15 cellular contexts compared by ENCODE assay signal in genomic region chr17:6240001-6240400, GRCh38.
DNase-seq lines count a peak whose midpoint lies in the region; ATAC-seq and TF ChIP-seq lines count a peak whose summit lies in the region.
"Had no signal": no experiment of that assay in that cellular context is flagged by ENCODE, and none has a peak within 500 bp of the region (broad histone marks: within the 10 kb centered on the region; RNA-seq: fewer than 3 reads in every experiment).

No MANE protein-coding gene starts in this region.

- H3K9ac ChIP-seq in neural progenitor cell = no peak overlapping the region

- H3F3A ChIP-seq in neural progenitor cell (ENCODE audit: low read depth) = peaks cover 17% of the 10 kb centered on the region

- H3K27me3 ChIP-seq in right atrium auricular region = no peaks in the 10 kb centered on the region
- peaks cover 86% of the 10 kb centered on the region for H3K27me3 ChIP-seq in left ventricle myocardium inferior (ENCODE audit: low read depth)
- no peaks in the 10 kb centered on the region for H3K27me3 ChIP-seq in neural progenitor cell

- H3K27ac Mint-ChIP-seq in neural progenitor cell (peak overlapping the region; percentile 22), type B pancreatic cell (no peak overlapping the region)
- H3K27ac Mint-ChIP-seq in T-helper 2 cell treated with Interferon-gamma antibody and Interleukin-4, amounts not matched to agents 5 μg/mL and 100 μg/mL, for 36 hours = no peak overlapping the region
- H3K27ac Mint-ChIP-seq: CD14-positive monocyte; CD8-positive, alpha-beta T cell had no signal

- intact Hi-C loops in left ventricle myocardium inferior (cut with micrococcal nuclease) = no loop called here

- no peak overlapping the region for H2AFZ ChIP-seq in neural progenitor cell (replicated peaks)

- H3K79me2 ChIP-seq in neural progenitor cell (ENCODE audit: low read depth) = no peaks in the 10 kb centered on the region

- H3K4me1 ChIP-seq in right atrium auricular region (no peaks in the 10 kb centered on the region), left ventricle myocardium inferior (no peaks in the 10 kb centered on the region), neural progenitor cell (peaks cover 10% of the 10 kb centered on the region)

- H3K4me3 ChIP-seq in right atrium auricular region (no peak overlapping the region), left ventricle myocardium inferior (no peak overlapping the region), neural progenitor cell (no peak overlapping the region)

- H3K9me3 ChIP-seq in right atrium auricular region (no peaks in the 10 kb centered on the region), left ventricle myocardium inferior (replicated peaks) (no peaks in the 10 kb centered on the region), neural progenitor cell (ENCODE audit: low read depth) (no peaks in the 10 kb centered on the region)

- H3K9me3 Mint-ChIP-seq in neural progenitor cell (no peaks in the 10 kb centered on the region), type B pancreatic cell (no peaks in the 10 kb centered on the region)
- no peaks in the 10 kb centered on the region for H3K9me3 Mint-ChIP-seq in T-helper 2 cell treated with Interferon-gamma antibody and Interleukin-4, amounts not matched to agents 5 μg/mL and 100 μg/mL, for 36 hours
- H3K9me3 Mint-ChIP-seq: CD8-positive, alpha-beta T cell had no signal

- H3K4me1 Mint-ChIP-seq in neural progenitor cell (peaks cover 29% of the 10 kb centered on the region), type B pancreatic cell (ENCODE audit: unreplicated experiment) (no peaks in the 10 kb centered on the region)
- H3K4me1 Mint-ChIP-seq in T-helper 2 cell treated with Interferon-gamma antibody and Interleukin-4, amounts not matched to agents 5 μg/mL and 100 μg/mL, for 36 hours (ENCODE audit: low read depth) = no peaks in the 10 kb centered on the region
- H3K4me1 Mint-ChIP-seq: CD14-positive monocyte had no signal

- no peaks in the 10 kb centered on the region for H4K20me1 ChIP-seq in neural progenitor cell (ENCODE audit: low read depth)

- peaks cover 14% of the 10 kb centered on the region for H3K27me3 Mint-ChIP-seq in neural progenitor cell (ENCODE audit: insufficient read depth, low read depth)
- H3K27me3 Mint-ChIP-seq in type B pancreatic cell = peaks cover 71% of the 10 kb centered on the region
- no peaks in the 10 kb centered on the region for H3K27me3 Mint-ChIP-seq in T-helper 2 cell treated with Interferon-gamma antibody and Interleukin-4, amounts not matched to agents 5 μg/mL and 100 μg/mL, for 36 hours (ENCODE audit: low read depth)

- no peak overlapping the region for H3K27ac ChIP-seq in right atrium auricular region
- H3K27ac ChIP-seq in left ventricle myocardium inferior (replicated peaks) = no peak overlapping the region
- H3K27ac ChIP-seq in epithelial cell of prostate = peak overlapping the region; percentile 28
- no peak overlapping the region for H3K27ac ChIP-seq in neural progenitor cell
- H3K27ac ChIP-seq: 22Rv1 had no signal

- H3K4me3 Mint-ChIP-seq in neural progenitor cell (no peak overlapping the region), type B pancreatic cell (peak overlapping the region; percentile 12)
- no peak overlapping the region for H3K4me3 Mint-ChIP-seq in T-helper 2 cell treated with Interferon-gamma antibody and Interleukin-4, amounts not matched to agents 5 μg/mL and 100 μg/mL, for 36 hours
- H3K4me3 Mint-ChIP-seq: CD14-positive monocyte; CD8-positive, alpha-beta T cell had no signal

- no peak overlapping the region for H3K4me2 ChIP-seq in neural progenitor cell

- H3K36me3 Mint-ChIP-seq in neural progenitor cell = no peaks in the 10 kb centered on the region
- no peaks in the 10 kb centered on the region for H3K36me3 Mint-ChIP-seq in type B pancreatic cell
- no peaks in the 10 kb centered on the region for H3K36me3 Mint-ChIP-seq in T-helper 2 cell treated with Interferon-gamma antibody and Interleukin-4, amounts not matched to agents 5 μg/mL and 100 μg/mL, for 36 hours (ENCODE audit: low read depth)
- H3K36me3 Mint-ChIP-seq: CD14-positive monocyte; CD8-positive, alpha-beta T cell had no signal

- DNase-seq in right atrium auricular region (ENCODE audit: low spot score) = peak; percentile 7
- no peak for DNase-seq in left ventricle myocardium inferior
- no peak for DNase-seq in epithelial cell of prostate (ENCODE audit: low read depth, low spot score)
- DNase-seq in neural progenitor cell (ENCODE audit: low spot score) = no peak
- DNase-seq in type B pancreatic cell (ENCODE audit: extremely low spot score, unreplicated experiment) = peak; percentile 51
- no peak for DNase-seq in T-helper 2 cell treated with Interferon-gamma antibody and Interleukin-4, amounts not matched to agents 5 μg/mL and 100 μg/mL, for 36 hours (ENCODE audit: low spot score)
- DNase-seq: CD8-positive, alpha-beta T cell; COR-L47; DMS153; DMS79 treated with DMSO at 0.1 percent for 48 hours; EL had no signal

- H3K36me3 ChIP-seq in right atrium auricular region (no peaks in the 10 kb centered on the region), left ventricle myocardium inferior (no peaks in the 10 kb centered on the region), neural progenitor cell (no peaks in the 10 kb centered on the region)

- TF ChIP-seq CTCF in right atrium auricular region (IDR thresholded peaks at IDR 0.05) = no peak
- TF ChIP-seq CTCF in left ventricle myocardium inferior (IDR thresholded peaks at IDR 0.05; ENCODE audit: borderline replicate concordance) = no peak
- TF ChIP-seq CTCF in neural progenitor cell (IDR thresholded peaks at IDR 0.05) = no peak
- no peak for TF ChIP-seq CTCF in type B pancreatic cell (conservative IDR thresholded peaks at IDR 0.05)

- no peak for ATAC-seq in GM19455 (IDR thresholded peaks at IDR 0.05; ENCODE audit: unreplicated experiment)
- ATAC-seq in HG03175 (IDR thresholded peaks at IDR 0.05; ENCODE audit: unreplicated experiment) = no peak
- ATAC-seq: CD8-positive, alpha-beta T cell had no signal

Comparison
In these comparisons a context has a peak if more than half of its experiments do, and no peak if none do; other contexts are left out.
1. DNase-seq: peak in right atrium auricular region (single experiment) and type B pancreatic cell (single experiment); none in left ventricle myocardium inferior (single experiment), epithelial cell of prostate (single experiment), neural progenitor cell (single experiment) and T-helper 2 cell treated with Interferon-gamma antibody and Interleukin-4, amounts not matched to agents 5 μg/mL and 100 μg/mL, for 36 hours (single experiment).